ENCODE assay signal across 9 cellular contexts in the genomic region with DNA sequence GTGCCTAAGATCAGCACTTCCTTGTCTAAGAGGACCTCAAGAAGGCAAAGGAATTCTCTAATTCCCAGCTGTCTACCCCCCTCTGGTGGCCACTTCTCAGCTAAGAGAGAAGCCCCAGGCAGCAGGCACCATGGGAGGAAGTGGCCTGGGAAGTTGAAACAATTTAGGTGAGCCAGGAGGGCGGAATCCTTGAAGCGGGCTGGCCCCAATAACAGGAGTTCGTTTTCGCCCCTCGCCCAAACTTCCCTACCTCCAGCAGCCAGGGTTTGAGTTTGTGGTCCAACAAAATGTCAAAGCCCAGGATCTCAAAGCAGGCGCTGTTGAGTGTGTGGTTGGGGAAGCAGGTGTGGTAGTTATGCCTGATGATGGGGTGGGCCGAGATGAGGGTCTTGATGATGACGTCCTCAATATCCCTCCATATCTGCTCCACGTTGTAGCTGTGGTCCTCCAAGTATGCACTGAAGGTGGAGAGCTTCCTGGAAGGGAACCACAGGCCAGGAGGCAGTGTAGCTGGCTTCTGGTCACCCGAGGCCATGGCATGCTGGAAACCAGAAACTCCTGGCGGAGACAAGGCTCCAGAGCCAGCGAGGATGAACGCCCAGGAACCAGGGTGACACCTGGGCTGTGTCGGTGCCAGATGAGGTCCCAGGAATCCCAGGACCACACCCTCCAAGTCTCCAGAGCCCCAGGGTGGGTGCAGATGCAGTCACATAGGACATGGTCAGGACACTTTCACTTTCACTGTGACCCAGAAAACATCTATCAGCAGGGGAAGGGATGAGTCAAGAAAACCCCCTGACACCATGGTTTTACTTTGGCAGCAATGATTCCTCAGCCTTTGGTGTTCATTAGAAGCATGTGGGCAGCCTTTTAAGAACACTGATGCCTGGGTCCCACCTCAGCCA. TPM values are rescaled to one million over a fixed set of nuclear protein-coding genes. Genes with fewer than 3 reads are reported as not detected.
DNase-seq lines count a peak whose midpoint lies in the region; ATAC-seq and TF ChIP-seq lines count a peak whose summit lies in the region.
"Had no signal": no experiment of that assay in that cellular context is flagged by ENCODE, and none has a peak within 500 bp of the region (broad histone marks: within the 10 kb centered on the region; RNA-seq: fewer than 3 reads in every experiment).

No MANE protein-coding gene starts in this region.

- no peak for TF ChIP-seq EP300 in Ishikawa (IDR thresholded peaks at IDR 0.05; ENCODE audit: borderline replicate concordance)

- peak; percentile 53 for DNase-seq in 8988T
- peak; percentile 72 for DNase-seq in Daoy (ENCODE audit: low read depth)
- peak; percentile 60 for DNase-seq in SK-N-DZ (ENCODE audit: low spot score)
- DNase-seq in cerebellar cortex (ENCODE audit: low spot score), result peak; percentile 83
- peak; percentile 90 for DNase-seq in kidney tubule cell (ENCODE audit: low spot score)
- no peak for DNase-seq in T-helper 9 cell

- no peak overlapping the region for H3K27ac Mint-ChIP-seq in stimulated activated memory B cell treated with anti-CD40 and anti-IgM and Interleukin-4, amounts not matched to agents 10 μg/mL and 1 μg/mL and 100 μg/mL, for 72 hours

- peaks cover 6% of the 10 kb centered on the region for H3K4me1 Mint-ChIP-seq in stimulated activated memory B cell treated with anti-CD40 and anti-IgM and Interleukin-4, amounts not matched to agents 10 μg/mL and 1 μg/mL and 100 μg/mL, for 72 hours

- H3K9me3 Mint-ChIP-seq in stimulated activated memory B cell treated with anti-CD40 and anti-IgM and Interleukin-4, amounts not matched to agents 10 μg/mL and 1 μg/mL and 100 μg/mL, for 72 hours, result no peaks in the 10 kb centered on the region
- H3K9me3 Mint-ChIP-seq: naive thymus-derived CD4-positive, alpha-beta T cell had no signal

- no peaks in the 10 kb centered on the region for H3K36me3 Mint-ChIP-seq in stimulated activated memory B cell treated with anti-CD40 and anti-IgM and Interleukin-4, amounts not matched to agents 10 μg/mL and 1 μg/mL and 100 μg/mL, for 72 hours
- H3K36me3 Mint-ChIP-seq: naive thymus-derived CD4-positive, alpha-beta T cell had no signal

- peaks cover 66% of the 10 kb centered on the region for H3K27me3 Mint-ChIP-seq in stimulated activated memory B cell treated with anti-CD40 and anti-IgM and Interleukin-4, amounts not matched to agents 10 μg/mL and 1 μg/mL and 100 μg/mL, for 72 hours

- no peak overlapping the region for H3K4me3 Mint-ChIP-seq in stimulated activated memory B cell treated with anti-CD40 and anti-IgM and Interleukin-4, amounts not matched to agents 10 μg/mL and 1 μg/mL and 100 μg/mL, for 72 hours

- TF ChIP-seq RAD21 in Ishikawa (IDR thresholded peaks at IDR 0.05; ENCODE audit: low read depth), result peak; percentile 87

- peak; percentile 69 for ATAC-seq in stimulated activated memory B cell treated with anti-CD40 and anti-IgM and Interleukin-4, amounts not matched to agents 10 μg/mL and 1 μg/mL and 100 μg/mL, for 72 hours
- ATAC-seq: naive thymus-derived CD4-positive, alpha-beta T cell had no signal

TF ChIP-seq in Ishikawa, 13 proteins besides CTCF, POLR2A, EP300 and RAD21:
- no peak for TF ChIP-seq TCF12 (IDR thresholded peaks at IDR 0.05; ENCODE audit: low read depth)
- TF ChIP-seq FOXM1 (IDR thresholded peaks at IDR 0.05; ENCODE audit: borderline replicate concordance, low read depth), result no peak
- no peak for TF ChIP-seq YY1 (IDR thresholded peaks at IDR 0.05; ENCODE audit: low read depth)
- no peak for TF ChIP-seq MAX (IDR thresholded peaks at IDR 0.05)
- no peak for TF ChIP-seq ZBTB7A (IDR thresholded peaks at IDR 0.05; ENCODE audit: low read depth)
- TF ChIP-seq REST (IDR thresholded peaks at IDR 0.05; ENCODE audit: low read depth), result no peak
- no peak for TF ChIP-seq EGR1 (IDR thresholded peaks at IDR 0.05)
- no peak for TF ChIP-seq NFIC (IDR thresholded peaks at IDR 0.05)
- TF ChIP-seq CREB1 (IDR thresholded peaks at IDR 0.05; ENCODE audit: low read depth), result no peak
- TF ChIP-seq USF1 (IDR thresholded peaks at IDR 0.05), result no peak
- no peak for TF ChIP-seq TAF1 (IDR thresholded peaks at IDR 0.05; ENCODE audit: low read depth)
- TF ChIP-seq TEAD4 (IDR thresholded peaks at IDR 0.05), result no peak

RNA-seq across cellular contexts. Expression of gene TTLL6, which starts 25.6 kb away (rescaled TPM):
- total RNA-seq in Daoy (2014; rRNA removed; shearing (Covaris generic)), result not detected in 2 replicates
- polyA plus RNA-seq in SK-N-DZ (2014; cell fraction: cytosol; rRNA removed), result 0.03 and 0.14 TPM in 2 replicates
- polyA plus RNA-seq in SK-N-DZ (2014; cell fraction: nucleus; rRNA removed), result 0.50 and 1.2 TPM in 2 replicates
- total RNA-seq: naive thymus-derived CD4-positive, alpha-beta T cell had no signal
- polyA plus RNA-seq: naive thymus-derived CD4-positive, alpha-beta T cell had no signal

RNA-seq across cellular contexts. Expression of gene CALCOCO2, which starts 39.5 kb away (rescaled TPM):
- 11.0 and 20.9 TPM in 2 replicates for total RNA-seq in Daoy (2014; rRNA removed; shearing (Covaris generic))
- 24.5 and 35.7 TPM in 2 replicates for polyA plus RNA-seq in SK-N-DZ (2014; cell fraction: cytosol; rRNA removed)
- 30.8 and 35.2 TPM in 2 replicates for polyA plus RNA-seq in SK-N-DZ (2014; cell fraction: nucleus; rRNA removed)
